ENCODE assay signal across 25 cellular contexts in the genomic region with DNA sequence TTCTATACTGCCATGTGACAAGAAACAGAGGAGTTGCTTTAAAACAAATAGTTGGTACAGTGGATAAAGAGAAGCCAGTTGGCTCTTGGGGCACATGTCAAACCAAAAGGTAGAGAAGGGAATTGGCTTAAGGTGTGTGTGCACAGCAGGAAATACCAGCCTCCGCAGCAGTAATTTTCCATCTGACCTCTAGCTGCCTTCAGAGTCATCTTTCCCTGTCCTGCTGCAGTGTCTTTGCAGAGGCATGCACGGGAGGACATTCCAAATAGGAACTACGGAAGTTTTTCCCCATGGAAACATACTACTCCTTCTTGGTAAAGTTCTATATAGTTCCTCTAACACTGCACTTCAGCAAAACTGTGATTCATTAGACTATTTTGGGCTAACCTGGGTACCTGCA.
"Had no signal": no experiment of that assay in that cellular context is flagged by ENCODE, and none has a peak within 500 bp of the region (broad histone marks: within the 10 kb centered on the region; RNA-seq: fewer than 3 reads in every experiment).

No MANE protein-coding gene starts in this region.

- H3K27ac ChIP-seq: body of pancreas, colonic mucosa, dorsolateral prefrontal cortex, esophagus muscularis mucosa, tibial artery had no signal

- H3K4me3 Mint-ChIP-seq: activated CD4-positive, alpha-beta memory T cell treated with anti-CD3 and anti-CD28 coated beads, Interleukin-2, amount 10 ng/mL, durations not matched to agents 7 days and 5 days; activated CD4-positive, alpha-beta T cell treated with anti-CD3 and anti-CD28 coated beads, Interleukin-2, amount 10 ng/mL, durations not matched to agents 24 days and 14 days; activated naive CD4-positive, alpha-beta T cell treated with anti-CD3 and anti-CD28 coated beads, Interleukin-2, amount 10 ng/mL, durations not matched to agents 7 days and 5 days; activated naive CD8-positive, alpha-beta T cell treated with anti-CD3 and anti-CD28 coated beads, Interleukin-2, amount 50 U/mL, for 24 hours; activated T-cell treated with anti-CD3 and anti-CD28 coated beads, Interleukin-2, amount 50 U/mL, for 72 hours; effector memory CD8-positive, alpha-beta T cell; neural crest cell; stimulated activated naive CD8-positive, alpha-beta T cell treated with anti-CD3 and anti-CD28 coated beads, Interleukin-15, Interleukin-2, amounts not matched to agents 100 ng/mL and 50 ng/mL, for 24 hours had no signal

- H3K27me3 ChIP-seq: body of pancreas, colonic mucosa, dorsolateral prefrontal cortex, esophagus muscularis mucosa, tibial artery had no signal

- H3K27ac Mint-ChIP-seq: activated CD4-positive, alpha-beta memory T cell treated with anti-CD3 and anti-CD28 coated beads, Interleukin-2, amount 10 ng/mL, durations not matched to agents 7 days and 5 days; activated CD4-positive, alpha-beta T cell treated with anti-CD3 and anti-CD28 coated beads, Interleukin-2, amount 10 ng/mL, durations not matched to agents 24 days and 14 days; activated naive CD4-positive, alpha-beta T cell treated with anti-CD3 and anti-CD28 coated beads, Interleukin-2, amount 10 ng/mL, durations not matched to agents 7 days and 5 days; activated naive CD8-positive, alpha-beta T cell treated with anti-CD3 and anti-CD28 coated beads, Interleukin-2, amount 50 U/mL, for 24 hours; activated T-cell treated with anti-CD3 and anti-CD28 coated beads, Interleukin-2, amount 50 U/mL, for 72 hours; effector memory CD8-positive, alpha-beta T cell; stimulated activated naive CD8-positive, alpha-beta T cell treated with anti-CD3 and anti-CD28 coated beads, Interleukin-15, Interleukin-2, amounts not matched to agents 100 ng/mL and 50 ng/mL, for 24 hours had no signal

- ATAC-seq: activated CD4-positive, CD25-positive, alpha-beta regulatory T cell treated with anti-CD3 and anti-CD28 coated beads, Interleukin-2, amount 50 U/mL, for 24 hours; body of pancreas; effector memory CD8-positive, alpha-beta T cell; mucosa of descending colon had no signal

- H3K4me1 ChIP-seq: colonic mucosa, esophagus muscularis mucosa, tibial artery had no signal

- DNase-seq: activated CD4-positive, alpha-beta memory T cell treated with anti-CD3 and anti-CD28 coated beads, Interleukin-2, amount 10 ng/mL, durations not matched to agents 7 days and 5 days; activated CD4-positive, alpha-beta T cell treated with anti-CD3 and anti-CD28 coated beads, Interleukin-2, amount 10 ng/mL, durations not matched to agents 24 days and 14 days; activated effector memory CD4-positive, alpha-beta T cell treated with anti-CD3 and anti-CD28 coated beads, Interleukin-2, amount 50 U/mL, for 16 hours; activated naive CD4-positive, alpha-beta T cell treated with anti-CD3 and anti-CD28 coated beads, Interleukin-2, amount 10 ng/mL, durations not matched to agents 7 days and 5 days; activated naive CD8-positive, alpha-beta T cell treated with anti-CD3 and anti-CD28 coated beads, Interleukin-2, amount 50 U/mL, for 24 hours; activated T-cell treated with anti-CD3 and anti-CD28 coated beads, Interleukin-2, amount 50 U/mL, for 72 hours; anterior cingulate cortex; body of pancreas; central memory CD4-positive, alpha-beta T cell; colonic mucosa; dorsolateral prefrontal cortex; effector memory CD8-positive, alpha-beta T cell; glutamatergic neuron; hippocampal formation; mesenchymal stem cell; mucosa of descending colon; occipital lobe; stimulated activated CD4-positive, alpha-beta T cell treated with anti-CD3 and anti-CD28 coated beads, Interleukin-12 subunit alpha, Interleukin-12 subunit beta, amount 100 ng/mL, for 4 hours; stimulated activated CD4-positive, alpha-beta T cell treated with anti-CD3 and anti-CD28 coated beads, Interleukin-4, amount 100 ng/mL, for 4 hours; substantia nigra; tibial artery had no signal

- H3K9me3 ChIP-seq: body of pancreas, colonic mucosa, esophagus muscularis mucosa, mucosa of descending colon, tibial artery had no signal

- H3K9me3 Mint-ChIP-seq: activated CD4-positive, alpha-beta memory T cell treated with anti-CD3 and anti-CD28 coated beads, Interleukin-2, amount 10 ng/mL, durations not matched to agents 7 days and 5 days; activated naive CD4-positive, alpha-beta T cell treated with anti-CD3 and anti-CD28 coated beads, Interleukin-2, amount 10 ng/mL, durations not matched to agents 7 days and 5 days; activated naive CD8-positive, alpha-beta T cell treated with anti-CD3 and anti-CD28 coated beads, Interleukin-2, amount 50 U/mL, for 24 hours; activated T-cell treated with anti-CD3 and anti-CD28 coated beads, Interleukin-2, amount 50 U/mL, for 72 hours; effector memory CD8-positive, alpha-beta T cell; neural crest cell; stimulated activated naive CD8-positive, alpha-beta T cell treated with anti-CD3 and anti-CD28 coated beads, Interleukin-15, Interleukin-2, amounts not matched to agents 100 ng/mL and 50 ng/mL, for 24 hours had no signal

- H3K27me3 Mint-ChIP-seq: activated CD4-positive, alpha-beta memory T cell treated with anti-CD3 and anti-CD28 coated beads, Interleukin-2, amount 10 ng/mL, durations not matched to agents 7 days and 5 days; activated CD4-positive, alpha-beta T cell treated with anti-CD3 and anti-CD28 coated beads, Interleukin-2, amount 10 ng/mL, durations not matched to agents 24 days and 14 days; activated naive CD4-positive, alpha-beta T cell treated with anti-CD3 and anti-CD28 coated beads, Interleukin-2, amount 10 ng/mL, durations not matched to agents 7 days and 5 days; activated naive CD8-positive, alpha-beta T cell treated with anti-CD3 and anti-CD28 coated beads, Interleukin-2, amount 50 U/mL, for 24 hours; effector memory CD8-positive, alpha-beta T cell; stimulated activated naive CD8-positive, alpha-beta T cell treated with anti-CD3 and anti-CD28 coated beads, Interleukin-15, Interleukin-2, amounts not matched to agents 100 ng/mL and 50 ng/mL, for 24 hours had no signal

- H3K4me3 ChIP-seq: body of pancreas, colonic mucosa, dorsolateral prefrontal cortex, esophagus muscularis mucosa, mucosa of descending colon, tibial artery had no signal
